Comparison of ENCODE assay signal across 8 cellular contexts in the genomic region with DNA sequence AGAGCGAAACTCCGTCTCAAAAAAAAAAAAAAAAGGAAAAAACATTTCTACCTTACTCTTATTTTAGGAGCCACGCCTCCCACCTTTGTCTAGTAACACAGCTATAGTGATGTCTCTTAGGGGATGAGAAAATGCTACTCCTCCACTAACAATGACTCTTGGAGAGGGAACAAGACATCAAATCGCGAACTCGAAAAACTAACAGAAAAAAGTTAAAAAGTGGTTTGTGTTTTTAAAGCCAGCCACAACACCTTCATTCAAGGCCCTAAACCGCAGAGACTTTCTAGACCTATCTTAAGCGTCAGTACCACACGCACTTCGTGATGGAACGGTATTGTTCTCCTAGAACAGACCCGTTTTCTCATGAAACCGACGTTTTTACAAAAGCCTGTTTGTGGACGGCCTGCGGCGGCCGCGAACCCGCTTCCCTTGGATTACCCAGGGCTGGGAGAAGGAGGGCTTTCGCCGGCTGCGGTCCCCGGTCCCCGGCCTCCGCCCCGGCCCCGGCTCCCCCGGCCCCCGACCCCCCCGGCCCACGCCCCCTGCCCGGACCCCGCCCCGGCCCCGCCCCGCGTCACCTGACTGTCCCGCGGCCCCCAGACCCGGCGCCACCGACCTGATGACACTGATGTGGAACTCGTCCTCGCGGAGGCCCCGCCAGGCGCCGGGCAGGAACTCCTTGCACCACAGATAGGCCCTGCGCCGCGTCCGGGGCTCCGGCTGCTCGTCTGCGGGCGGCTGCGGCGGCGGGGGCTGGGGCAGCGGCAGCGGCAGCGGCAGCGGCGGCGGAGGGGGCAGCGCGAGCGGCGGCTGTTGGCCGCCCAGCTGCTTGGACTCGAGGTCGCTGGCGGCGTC. TPM values are rescaled to one million over a fixed set of nuclear protein-coding genes. Genes with fewer than 3 reads are reported as not detected.
DNase-seq lines count a peak whose midpoint lies in the region; ATAC-seq and TF ChIP-seq lines count a peak whose summit lies in the region.

No MANE protein-coding gene starts in this region.

- H3K9me3 Mint-ChIP-seq in dendritic cell treated with granulocyte-macrophage colony-stimulating factor and Interleukin-4, amounts not matched to agents 40 ng/mL and 50 ng/mL, for 4 days: no peaks in the 10 kb centered on the region

- H3K9me3 ChIP-seq in KOPT-K1 (ENCODE audit: insufficient read depth, low read length, poor library complexity, severe bottlenecking): no peaks in the 10 kb centered on the region
- no peaks in the 10 kb centered on the region for H3K9me3 ChIP-seq in liver (ENCODE audit: control insufficient read depth in 4 of 4, low read length in 3 of 4)

- WGBS in liver: 1% methylated on average over 75 of the region's 75 CpGs

- ATAC-seq in GM21515 (IDR thresholded peaks at IDR 0.05; ENCODE audit: unreplicated experiment) (peak; percentile 18), GM18519 (IDR thresholded peaks at IDR 0.05; ENCODE audit: low FRiP score, unreplicated experiment) (no peak)

- H3K36me3 ChIP-seq in KOPT-K1 (ENCODE audit: insufficient read depth, low read length) (peaks cover 18% of the 10 kb centered on the region), liver (ENCODE audit: control insufficient read depth in 4 of 4, insufficient read depth in 3 of 4, low read depth in 1 of 4, low read length in 3 of 4) (peaks cover 0 to 4% (median under 1%) of the 10 kb centered on the region in 4 donors)

- peak overlapping the region; percentile 61 for H3K27ac ChIP-seq in KOPT-K1 (ENCODE audit: low read depth, low read length, poor library complexity, severe bottlenecking)
- peak overlapping the region; percentile 76 to 82 for H3K27ac ChIP-seq in liver (ENCODE audit: low read depth in 1 of 2, low read length in 2 of 2)

- H3K27ac Mint-ChIP-seq in dendritic cell treated with granulocyte-macrophage colony-stimulating factor and Interleukin-4, amounts not matched to agents 40 ng/mL and 50 ng/mL, for 4 days: peak overlapping the region; percentile 95

- H3K27me3 Mint-ChIP-seq in dendritic cell treated with granulocyte-macrophage colony-stimulating factor and Interleukin-4, amounts not matched to agents 40 ng/mL and 50 ng/mL, for 4 days: no peaks in the 10 kb centered on the region

- peaks cover 24% of the 10 kb centered on the region for H3K36me3 Mint-ChIP-seq in dendritic cell treated with granulocyte-macrophage colony-stimulating factor and Interleukin-4, amounts not matched to agents 40 ng/mL and 50 ng/mL, for 4 days (ENCODE audit: low read depth)

- peaks cover 40% of the 10 kb centered on the region for H3K4me1 Mint-ChIP-seq in dendritic cell treated with granulocyte-macrophage colony-stimulating factor and Interleukin-4, amounts not matched to agents 40 ng/mL and 50 ng/mL, for 4 days (ENCODE audit: low read depth)

- no peaks in the 10 kb centered on the region for H3K27me3 ChIP-seq in liver (ENCODE audit: control insufficient read depth in 4 of 4, insufficient read depth in 4 of 4, low read length in 3 of 4)

- intact Hi-C loops in dendritic cell treated with granulocyte-macrophage colony-stimulating factor and Interleukin-4, amounts not matched to agents 40 ng/mL and 50 ng/mL, for 4 days (cut with micrococcal nuclease): no loop called here

- peak; percentile 83 for DNase-seq in DMS114 treated with DMSO at 0.1 percent for 48 hours (lab: John Stamatoyannopoulos, UW; ENCODE audit: unreplicated experiment)
- DNase-seq in activated CD4-positive, CD25-positive, alpha-beta regulatory T cell treated with anti-CD3 and anti-CD28 coated beads, Interleukin-2, amount 50 U/mL, for 72 hours: peak; percentile 53
- peak; percentile 10 for DNase-seq in stimulated activated CD8-positive, alpha-beta memory T cell treated with anti-CD3 and anti-CD28 coated beads, Interleukin-12 subunit alpha, Interleukin-12 subunit beta, amount 100 ng/mL, for 4 hours (ENCODE audit: low read depth)

- TF ChIP-seq RAD21 in liver (IDR thresholded peaks at IDR 0.05): peak in 1 of 2 donors; percentile 3

- peak overlapping the region; percentile 56 to 93 for H3K9ac ChIP-seq in liver (ENCODE audit: low read depth in 1 of 2, low read length in 2 of 2)

- peak overlapping the region; percentile 79 for H3K4me3 Mint-ChIP-seq in dendritic cell treated with granulocyte-macrophage colony-stimulating factor and Interleukin-4, amounts not matched to agents 40 ng/mL and 50 ng/mL, for 4 days

- no peak for TF ChIP-seq CTCF in liver (IDR thresholded peaks at IDR 0.05; ENCODE audit: low read depth, low read length, missing input control)

- H3K4me3 ChIP-seq in liver (ENCODE audit: low read depth in 1 of 3, low read length in 3 of 3): peak overlapping the region; percentile 77 to 95 (median 90)

- peaks cover 13 to 56% (median 40%) of the 10 kb centered on the region in 4 donors for H3K4me1 ChIP-seq in liver (ENCODE audit: control insufficient read depth in 4 of 4, insufficient read depth in 4 of 4, low read length in 3 of 4)

TF ChIP-seq in liver, 16 proteins besides CTCF, POLR2A, EP300 and RAD21:
- TF ChIP-seq FOXA2 (IDR thresholded peaks at IDR 0.05) (no peak), SP1 (IDR thresholded peaks at IDR 0.05) (peak; percentile 8), FOXA1 (IDR thresholded peaks at IDR 0.05) (no peak)

RNA-seq across cellular contexts. Expression of a gene that starts 0.7 kb away (rescaled TPM):
- total RNA-seq in liver: 10 to 100 TPM; 18.4 to 41.9 TPM
- 10 to 100 TPM; 11.4 to 16.1 TPM for polyA plus RNA-seq in liver

Comparison
In these comparisons a context has a peak if more than half of its experiments do, and no peak if none do; other contexts are left out.
1. DNase-seq: peak in every context shown above with its lines; median percentile 83 in DMS114 treated with DMSO at 0.1 percent for 48 hours; 53 in activated CD4-positive, CD25-positive, alpha-beta regulatory T cell treated with anti-CD3 and anti-CD28 coated beads, Interleukin-2, amount 50 U/mL, for 72 hours; 10 in stimulated activated CD8-positive, alpha-beta memory T cell treated with anti-CD3 and anti-CD28 coated beads, Interleukin-12 subunit alpha, Interleukin-12 subunit beta, amount 100 ng/mL, for 4 hours.